In the genomic region with DNA sequence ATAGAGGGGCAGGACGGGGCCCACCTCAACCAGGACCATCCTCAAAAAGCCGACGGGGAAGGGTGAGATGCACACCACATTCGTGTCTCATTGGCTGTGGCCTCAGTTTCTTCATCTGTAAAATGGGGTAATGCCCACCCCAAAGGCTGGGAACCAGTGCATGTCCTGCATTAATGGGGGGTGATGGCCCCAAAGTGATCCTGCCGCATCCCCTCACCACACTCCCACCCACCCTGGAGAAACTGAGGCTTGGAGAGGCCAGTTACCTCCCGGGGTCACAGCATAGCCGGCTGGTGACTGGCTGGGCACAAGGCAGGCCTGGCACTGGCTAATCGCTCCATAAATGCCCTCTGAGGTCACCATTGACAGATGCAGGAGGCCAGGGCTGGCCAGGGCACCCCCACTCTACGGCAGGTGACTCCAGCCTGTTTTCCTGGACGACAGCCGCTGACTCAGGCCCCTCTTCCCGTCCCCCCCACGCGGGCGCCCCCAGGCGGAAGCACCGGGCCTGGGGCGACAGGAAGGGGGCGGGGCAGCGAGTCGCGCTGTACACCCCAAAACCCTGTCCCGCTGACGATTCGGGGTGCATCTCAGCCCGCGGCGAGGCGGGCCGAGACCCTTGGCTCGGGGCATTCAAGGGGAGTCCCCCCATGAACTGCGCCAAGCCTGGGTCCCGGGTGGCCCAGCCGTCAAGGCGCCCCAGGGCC, we compare ENCODE assay signal across 8 cellular contexts. TPM values are rescaled to one million over a fixed set of nuclear protein-coding genes. Genes with fewer than 3 reads are reported as not detected.
DNase-seq lines count a peak whose midpoint lies in the region; ATAC-seq and TF ChIP-seq lines count a peak whose summit lies in the region.

No MANE protein-coding gene starts in this region.

- TF ChIP-seq POLR2A in testis (IDR thresholded peaks at IDR 0.05), result no peak

- H3K27ac ChIP-seq in testis, result peak overlapping the region; percentile 97 to 99

- H3K4me3 Mint-ChIP-seq in IgD-negative memory B cell (peak overlapping the region in 3 of 4 donors; percentile 30 to 88 (median 83)), mesothelial cell of epicardium (peak overlapping the region; percentile 20)

- no peaks in the 10 kb centered on the region for H3K27me3 ChIP-seq in testis

- H3K36me3 ChIP-seq in testis (ENCODE audit: low read depth, missing control alignments), result no peaks in the 10 kb centered on the region

- H3K9me3 ChIP-seq in testis, result no peaks in the 10 kb centered on the region

- H3K27ac Mint-ChIP-seq in IgD-negative memory B cell (peak overlapping the region; percentile 57 to 100 (median 63)), mesothelial cell of epicardium (no peak overlapping the region)

- peaks cover 4 to 12% (median 9%) of the 10 kb centered on the region in 3 donors for H3K4me1 Mint-ChIP-seq in IgD-negative memory B cell
- H3K4me1 Mint-ChIP-seq in mesothelial cell of epicardium, result peaks cover 12% of the 10 kb centered on the region

- ATAC-seq in GM18520 (IDR thresholded peaks at IDR 0.05; ENCODE audit: unreplicated experiment), result peak; percentile 3
- ATAC-seq in HG03045 (IDR thresholded peaks at IDR 0.05; ENCODE audit: unreplicated experiment), result no peak

- H3K36me3 Mint-ChIP-seq in IgD-negative memory B cell (no peaks in the 10 kb centered on the region), mesothelial cell of epicardium (no peaks in the 10 kb centered on the region)

- H3K9me3 Mint-ChIP-seq in IgD-negative memory B cell (no peaks in the 10 kb centered on the region), mesothelial cell of epicardium (no peaks in the 10 kb centered on the region)

- TF ChIP-seq CTCF in mesothelial cell of epicardium (IDR thresholded peaks at IDR 0.05; ENCODE audit: unreplicated experiment) (no peak), testis (IDR thresholded peaks at IDR 0.05) (no peak)

- no peaks in the 10 kb centered on the region for H3K27me3 Mint-ChIP-seq in IgD-negative memory B cell
- no peaks in the 10 kb centered on the region for H3K27me3 Mint-ChIP-seq in mesothelial cell of epicardium (ENCODE audit: low read depth)

- DNase-seq in activated CD4-positive, alpha-beta T cell treated with anti-CD3 and anti-CD28 coated beads for 48 hours, result peak; percentile 74
- peak; percentile 54 for DNase-seq in effector CD8-positive, alpha-beta T cell (lab: John Stamatoyannopoulos, UW)
- DNase-seq in mesothelial cell of epicardium (ENCODE audit: low spot score in 2 of 2, unreplicated experiment in 2 of 2), result no peak
- no peak for DNase-seq in testis
- DNase-seq in SKM-1 (lab: John Stamatoyannopoulos, UW; ENCODE audit: unreplicated experiment), result no peak

- H3K4me1 ChIP-seq in testis, result peaks cover 64% of the 10 kb centered on the region

- peak overlapping the region; percentile 78 to 82 for H3K4me3 ChIP-seq in testis

- intact Hi-C loops in testis (cut with DNase I; ENCODE audit: low total_unique reads), result no loop called here

- 40 to 69% methylated on average over 8 to 18 of the region's 35 CpGs for WGBS in testis, 2 donors

RNA-seq across cellular contexts. Expression of gene MIDN, which starts 0.5 kb away (rescaled TPM):
- polyA plus RNA-seq in IgD-negative memory B cell, result 4.8 TPM
- 168 to 177 TPM (median 172 TPM) in 3 replicates for total RNA-seq in mesothelial cell of epicardium
- 10 to 100 TPM; 38.2 to 42.4 TPM for total RNA-seq in testis
- polyA plus RNA-seq in testis (ENCODE audit: insufficient read depth, low read depth, low replicate concordance), result 30.3 TPM

RNA-seq across cellular contexts. Expression of gene ATP5F1D, which starts 6.3 kb away (rescaled TPM):
- polyA plus RNA-seq in IgD-negative memory B cell (339 TPM), testis (ENCODE audit: insufficient read depth, low read depth, low replicate concordance) (94.5 TPM)
- total RNA-seq in mesothelial cell of epicardium (105 to 115 TPM (median 108 TPM) in 3 replicates), testis (100 to 1,000 TPM; 104 to 166 TPM)

RNA-seq across cellular contexts. Expression of gene CBARP, which starts 10.1 kb away (rescaled TPM):
- polyA plus RNA-seq in IgD-negative memory B cell (not detected), testis (ENCODE audit: insufficient read depth, low read depth, low replicate concordance) (1.5 TPM)
- total RNA-seq in mesothelial cell of epicardium (9.0 to 10.4 TPM (median 9.2 TPM) in 3 replicates), testis (1 to 10 TPM; 5.2 to 6.6 TPM)

RNA-seq across cellular contexts. Expression of gene CIRBP, which starts 21.2 kb away (rescaled TPM):
- polyA plus RNA-seq in IgD-negative memory B cell, result 377 TPM
- total RNA-seq in mesothelial cell of epicardium, result 659 to 674 TPM (median 670 TPM) in 3 replicates
- total RNA-seq in testis, result 100 to 1,000 TPM; 621 to 661 TPM
- polyA plus RNA-seq in testis (ENCODE audit: insufficient read depth, low read depth, low replicate concordance), result 483 TPM

RNA-seq across cellular contexts. Expression of gene FAM174C, which starts 27.4 kb away (rescaled TPM):
- 115 TPM for polyA plus RNA-seq in IgD-negative memory B cell
- total RNA-seq in mesothelial cell of epicardium, result 24.4 to 25.8 TPM (median 25.5 TPM) in 3 replicates
- 100 to 1,000 TPM; 111 to 128 TPM for total RNA-seq in testis
- 51.6 TPM for polyA plus RNA-seq in testis (ENCODE audit: insufficient read depth, low read depth, low replicate concordance)

Comparison
In these comparisons a context has a peak if more than half of its experiments do, and no peak if none do; other contexts are left out.
1. DNase-seq: peak in activated CD4-positive, alpha-beta T cell treated with anti-CD3 and anti-CD28 coated beads for 48 hours (single experiment) and effector CD8-positive, alpha-beta T cell (single experiment); none in mesothelial cell of epicardium (0 of 2), testis (single experiment) and SKM-1 (single experiment).